Comparison of ENCODE assay signal across 8 cellular contexts in genomic region chr20:33666293-33667244, GRCh38. TPM values are rescaled to one million over a fixed set of nuclear protein-coding genes. Genes with fewer than 3 reads are reported as not detected.
DNase-seq lines count a peak whose midpoint lies in the region; ATAC-seq and TF ChIP-seq lines count a peak whose summit lies in the region.

TSS of gene ACTL10 (plus strand) at chr20:33666943. CDS start at chr20:33667498, 555 bp downstream.

- peaks cover 11% of the 10 kb centered on the region for H3K36me3 Mint-ChIP-seq in activated T-helper 2 cell treated with anti-CD3 and anti-CD28 coated beads, Interferon-gamma antibody, Interleukin-2, Interleukin-4, amounts not matched to agents 10 μg/mL and 5 μg/mL and 100 μg/mL, durations not matched to agents 14 hours and 24 hours and 36 hours (ENCODE audit: low read depth)
- no peaks in the 10 kb centered on the region for H3K36me3 Mint-ChIP-seq in naive B cell
- H3K36me3 Mint-ChIP-seq in stimulated activated effector memory CD8-positive, alpha-beta T cell treated with anti-CD3 and anti-CD28 coated beads, Interleukin-12 subunit alpha, Interleukin-12 subunit beta, amount 100 ng/mL, for 72 hours = peaks cover 18% of the 10 kb centered on the region

- DNase-seq in COLO668 (lab: John Stamatoyannopoulos, UW; ENCODE audit: unreplicated experiment) (peak; percentile 98), HPDE6-E6E7 (ENCODE audit: extremely low spot score) (peak; percentile 99), RKO (ENCODE audit: low spot score) (peak; percentile 100), fibroblast of mammary gland (ENCODE audit: low read depth) (peak; percentile 98), naive B cell (peak; percentile 78)
- DNase-seq in activated T-helper 2 cell treated with anti-CD3 and anti-CD28 coated beads, Interferon-gamma antibody, Interleukin-2, Interleukin-4, amounts not matched to agents 10 μg/mL and 5 μg/mL and 100 μg/mL, durations not matched to agents 14 hours and 24 hours and 36 hours (ENCODE audit: low spot score) = peak; percentile 79
- peak; percentile 73 to 95 for DNase-seq in stimulated activated effector memory CD8-positive, alpha-beta T cell treated with anti-CD3 and anti-CD28 coated beads, Interleukin-12 subunit alpha, Interleukin-12 subunit beta, amount 100 ng/mL, for 72 hours (ENCODE audit: low spot score in 2 of 2)

- no peaks in the 10 kb centered on the region for H3K9me3 Mint-ChIP-seq in activated T-helper 2 cell treated with anti-CD3 and anti-CD28 coated beads, Interferon-gamma antibody, Interleukin-2, Interleukin-4, amounts not matched to agents 10 μg/mL and 5 μg/mL and 100 μg/mL, durations not matched to agents 14 hours and 24 hours and 36 hours
- H3K9me3 Mint-ChIP-seq in naive B cell = no peaks in the 10 kb centered on the region
- no peaks in the 10 kb centered on the region for H3K9me3 Mint-ChIP-seq in stimulated activated effector memory CD8-positive, alpha-beta T cell treated with anti-CD3 and anti-CD28 coated beads, Interleukin-12 subunit alpha, Interleukin-12 subunit beta, amount 100 ng/mL, for 72 hours

- H3K4me3 ChIP-seq in fibroblast of mammary gland (ENCODE audit: control insufficient read depth, low read depth, low read length) = peak within 1 kb of the TSS; percentile 45

- no peaks in the 10 kb centered on the region for H3K27me3 Mint-ChIP-seq in activated T-helper 2 cell treated with anti-CD3 and anti-CD28 coated beads, Interferon-gamma antibody, Interleukin-2, Interleukin-4, amounts not matched to agents 10 μg/mL and 5 μg/mL and 100 μg/mL, durations not matched to agents 14 hours and 24 hours and 36 hours (ENCODE audit: low read depth)
- no peaks in the 10 kb centered on the region for H3K27me3 Mint-ChIP-seq in naive B cell

- peak within 1 kb of the TSS; percentile 85 for H3K4me3 Mint-ChIP-seq in activated T-helper 2 cell treated with anti-CD3 and anti-CD28 coated beads, Interferon-gamma antibody, Interleukin-2, Interleukin-4, amounts not matched to agents 10 μg/mL and 5 μg/mL and 100 μg/mL, durations not matched to agents 14 hours and 24 hours and 36 hours (ENCODE audit: low read depth)
- peak within 1 kb of the TSS; percentile 87 to 95 (median 92) for H3K4me3 Mint-ChIP-seq in naive B cell
- peak within 1 kb of the TSS; percentile 96 for H3K4me3 Mint-ChIP-seq in stimulated activated effector memory CD8-positive, alpha-beta T cell treated with anti-CD3 and anti-CD28 coated beads, Interleukin-12 subunit alpha, Interleukin-12 subunit beta, amount 100 ng/mL, for 72 hours

- ATAC-seq in GM19463 (IDR thresholded peaks at IDR 0.05; ENCODE audit: unreplicated experiment) = peak; percentile 67
- ATAC-seq in naive B cell (ENCODE audit: low read depth in 2 of 2) = peak; percentile 61 to 63
- ATAC-seq in stimulated activated effector memory CD8-positive, alpha-beta T cell treated with anti-CD3 and anti-CD28 coated beads, Interleukin-12 subunit alpha, Interleukin-12 subunit beta, amount 100 ng/mL, for 72 hours = peak; percentile 71

- peaks cover 24% of the 10 kb centered on the region for H3K4me1 Mint-ChIP-seq in activated T-helper 2 cell treated with anti-CD3 and anti-CD28 coated beads, Interferon-gamma antibody, Interleukin-2, Interleukin-4, amounts not matched to agents 10 μg/mL and 5 μg/mL and 100 μg/mL, durations not matched to agents 14 hours and 24 hours and 36 hours (ENCODE audit: low read depth)
- H3K4me1 Mint-ChIP-seq in naive B cell = peaks cover 21 to 37% (median 34%) of the 10 kb centered on the region in 3 donors
- peaks cover 49% of the 10 kb centered on the region for H3K4me1 Mint-ChIP-seq in stimulated activated effector memory CD8-positive, alpha-beta T cell treated with anti-CD3 and anti-CD28 coated beads, Interleukin-12 subunit alpha, Interleukin-12 subunit beta, amount 100 ng/mL, for 72 hours

- TF ChIP-seq CTCF in fibroblast of mammary gland (conservative IDR thresholded peaks at IDR 0.05; ENCODE audit: control insufficient read depth, insufficient read depth, low read depth, low read length) = peak; percentile 33

- intact Hi-C loops in activated T-helper 2 cell treated with anti-CD3 and anti-CD28 coated beads, Interferon-gamma antibody, Interleukin-2, Interleukin-4, amounts not matched to agents 10 μg/mL and 5 μg/mL and 100 μg/mL, durations not matched to agents 14 hours and 24 hours and 36 hours (cut with micrococcal nuclease) = loop anchor here (1.0 to 10.0 kb wide), 5 partner anchors 20 to 448 kb away; partner anchors contain the start of genes CDK5RAP1, E2F1, EIF2S2 and SNTA1

- H3K27ac Mint-ChIP-seq in activated T-helper 2 cell treated with anti-CD3 and anti-CD28 coated beads, Interferon-gamma antibody, Interleukin-2, Interleukin-4, amounts not matched to agents 10 μg/mL and 5 μg/mL and 100 μg/mL, durations not matched to agents 14 hours and 24 hours and 36 hours = peak within 1 kb of the TSS; percentile 85
- peak within 1 kb of the TSS in 5 of 6 donors; percentile 49 to 98 (median 85) for H3K27ac Mint-ChIP-seq in naive B cell
- H3K27ac Mint-ChIP-seq in stimulated activated effector memory CD8-positive, alpha-beta T cell treated with anti-CD3 and anti-CD28 coated beads, Interleukin-12 subunit alpha, Interleukin-12 subunit beta, amount 100 ng/mL, for 72 hours = peak within 1 kb of the TSS; percentile 97

RNA-seq across cellular contexts. Expression of gene ACTL10, which starts in this region (rescaled TPM):
- 2.6 and 3.3 TPM in 2 replicates for total RNA-seq in activated T-helper 2 cell treated with anti-CD3 and anti-CD28 coated beads, Interferon-gamma antibody, Interleukin-2, Interleukin-4, amounts not matched to agents 10 μg/mL and 5 μg/mL and 100 μg/mL, durations not matched to agents 14 hours and 24 hours and 36 hours
- 1 to 10 TPM in 5 of 6 donors, not detected in 1; 1.2 to 4.8 (median 3.7) TPM for polyA plus RNA-seq in naive B cell (ENCODE audit: low read depth in 6 of 6)

Comparison
In these comparisons a context has a peak if more than half of its experiments do, and no peak if none do; other contexts are left out.
1. Peak in every context shown above with its lines: DNase-seq, ATAC-seq and H3K4me3 ChIP-seq.